ENCODE assay signal across 13 cellular contexts in the genomic region with DNA sequence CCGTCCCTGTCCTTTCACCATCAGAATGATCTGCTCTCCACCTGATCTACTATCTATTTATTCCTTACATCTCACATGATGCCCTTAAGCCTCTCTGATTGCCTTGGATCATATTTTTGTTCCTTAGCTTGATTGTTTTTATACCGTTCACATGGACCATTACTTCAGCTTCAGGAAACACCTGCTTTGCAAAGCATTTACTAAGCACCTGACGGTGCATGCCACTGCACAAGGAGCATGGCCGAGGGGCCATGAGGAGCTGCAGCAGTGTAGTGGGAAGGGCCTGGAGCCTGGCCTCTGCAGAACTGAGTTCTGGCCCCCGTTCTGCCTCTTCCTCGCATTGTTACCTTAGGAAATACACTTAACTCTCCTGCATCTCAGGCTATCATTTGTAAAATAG.
DNase-seq lines count a peak whose midpoint lies in the region; ATAC-seq and TF ChIP-seq lines count a peak whose summit lies in the region.
"Had no signal": no experiment of that assay in that cellular context is flagged by ENCODE, and none has a peak within 500 bp of the region (broad histone marks: within the 10 kb centered on the region; RNA-seq: fewer than 3 reads in every experiment).

No MANE protein-coding gene starts in this region.

- TF ChIP-seq CTCF in DOHH2 (IDR thresholded peaks at IDR 0.05; ENCODE audit: low read depth, low read length, poor library complexity, severe bottlenecking) = no peak
- TF ChIP-seq CTCF in OCI-LY1 (IDR thresholded peaks at IDR 0.05; ENCODE audit: low read length) = no peak

- H3K18ac ChIP-seq in mesenchymal stem cell (ENCODE audit: low read depth in 1 of 2, low read length in 2 of 2) = no peak overlapping the region

- H2AK5ac ChIP-seq in mesenchymal stem cell (ENCODE audit: low read length, severe bottlenecking) = no peak overlapping the region

- no peaks in the 10 kb centered on the region for H3K79me1 ChIP-seq in mesenchymal stem cell (replicated peaks; ENCODE audit: low read length, poor library complexity, severe bottlenecking)

- H3K23ac ChIP-seq in mesenchymal stem cell (ENCODE audit: low read length in 2 of 2) = no peak overlapping the region

- H3K79me2 ChIP-seq in DOHH2 (ENCODE audit: control insufficient read depth, low read length) (no peaks in the 10 kb centered on the region), OCI-LY1 (ENCODE audit: insufficient read depth, low read length) (no peaks in the 10 kb centered on the region)

- H3K9ac ChIP-seq in OCI-LY1 (ENCODE audit: low read length) (no peak overlapping the region), mesenchymal stem cell (ENCODE audit: low read length) (no peak overlapping the region)

- 88% methylated on average over 4 of the region's 6 CpGs for WGBS in mesenchymal stem cell

- H2BK5ac ChIP-seq in mesenchymal stem cell (ENCODE audit: low read depth, low read length, poor library complexity, severe bottlenecking) = no peak overlapping the region

- DNase-seq in left kidney (ENCODE audit: low read depth, low spot score) (peak; percentile 65), mesenchymal stem cell (no peak)
- no peak for DNase-seq in stimulated activated CD4-positive, alpha-beta T cell treated with anti-CD3 and anti-CD28 coated beads, Interleukin-12 subunit alpha, Interleukin-12 subunit beta, amount 100 ng/mL, for 4 hours
- DNase-seq: HFFc6, KBM-7, NCI-H1092 treated with DMSO at 0.1 percent for 48 hours, NCI-H1930, NCI-H524 treated with DMSO at 0.1 percent for 48 hours, PC-9 had no signal

- H3K9me3 ChIP-seq in DOHH2 (ENCODE audit: control insufficient read depth, insufficient read depth, low read length) (peaks cover 4% of the 10 kb centered on the region; the same call in 1 of the 2 replicates), OCI-LY1 (ENCODE audit: low read length) (peaks cover 6% of the 10 kb centered on the region), mesenchymal stem cell (ENCODE audit: control insufficient read depth, low read length) (peaks cover 12% of the 10 kb centered on the region)

- H2BK12ac ChIP-seq in mesenchymal stem cell (ENCODE audit: low read length in 2 of 2) = no peak overlapping the region

- no peak overlapping the region for H2BK120ac ChIP-seq in mesenchymal stem cell (ENCODE audit: low read depth, low read length)

- no peak overlapping the region for H2AFZ ChIP-seq in OCI-LY1 (ENCODE audit: low read length)
- H2AFZ ChIP-seq in mesenchymal stem cell (ENCODE audit: low read depth, low read length) = no peak overlapping the region
- H2AFZ ChIP-seq: PC-9 had no signal

- no peaks in the 10 kb centered on the region for H3K27me3 ChIP-seq in DOHH2 (ENCODE audit: control insufficient read depth, low read length)
- no peaks in the 10 kb centered on the region; the same call in 1 of the 2 replicates for H3K27me3 ChIP-seq in OCI-LY1 (ENCODE audit: insufficient read depth, low read length)
- H3K27me3 ChIP-seq in mesenchymal stem cell (ENCODE audit: control insufficient read depth in 1 of 2, insufficient read depth in 1 of 2, low read length in 2 of 2) = no peaks in the 10 kb centered on the region

- no peak overlapping the region for H2BK15ac ChIP-seq in mesenchymal stem cell (ENCODE audit: low read depth, poor library complexity, severe bottlenecking)

- H4K20me1 ChIP-seq in DOHH2 (ENCODE audit: control insufficient read depth, insufficient read depth, low read depth, low read length) (no peaks in the 10 kb centered on the region), OCI-LY1 (ENCODE audit: insufficient read depth, low read length) (no peaks in the 10 kb centered on the region)

- H3K4me3 ChIP-seq in DOHH2 (ENCODE audit: low read length) (peak overlapping the region; percentile 24), OCI-LY1 (ENCODE audit: low read depth, low read length, poor library complexity, severe bottlenecking) (no peak overlapping the region), mesenchymal stem cell (ENCODE audit: insufficient read depth in 1 of 2, low read depth in 1 of 2, low read length in 2 of 2) (no peak overlapping the region)
- H3K4me3 ChIP-seq: PC-9 had no signal

- no peaks in the 10 kb centered on the region; the same call in 1 of the 2 replicates for H3F3A ChIP-seq in DOHH2 (ENCODE audit: control insufficient read depth, insufficient read depth)
- no peaks in the 10 kb centered on the region for H3F3A ChIP-seq in OCI-LY1 (ENCODE audit: insufficient read depth, low read length)

- H3K36me3 ChIP-seq in DOHH2 (ENCODE audit: control insufficient read depth, low read length) = no peaks in the 10 kb centered on the region
- H3K36me3 ChIP-seq in OCI-LY1 (ENCODE audit: insufficient read depth, low read length) = no peaks in the 10 kb centered on the region; the same call in 1 of the 2 replicates
- no peaks in the 10 kb centered on the region for H3K36me3 ChIP-seq in mesenchymal stem cell (ENCODE audit: control insufficient read depth in 1 of 2, insufficient read depth in 2 of 2, low read depth in 1 of 2, low read length in 2 of 2)

- H3K4me1 ChIP-seq in DOHH2 (ENCODE audit: control insufficient read depth, low read length) (peaks cover 74% of the 10 kb centered on the region), OCI-LY1 (ENCODE audit: insufficient read depth, low read length, severe bottlenecking) (peaks cover 16% of the 10 kb centered on the region), mesenchymal stem cell (ENCODE audit: control insufficient read depth, insufficient read depth, low read depth, low read length) (peaks cover 20% of the 10 kb centered on the region)

- H3K14ac ChIP-seq in mesenchymal stem cell (ENCODE audit: low read length in 2 of 2) = no peak overlapping the region

- H4K8ac ChIP-seq in mesenchymal stem cell (ENCODE audit: low read length) = no peak overlapping the region

- H3K4me2 ChIP-seq in DOHH2 (ENCODE audit: low read length) (peak overlapping the region; percentile 54), OCI-LY1 (ENCODE audit: low read length) (peak overlapping the region; percentile 8; the same call in 1 of the 2 replicates), mesenchymal stem cell (ENCODE audit: low read length, poor library complexity, severe bottlenecking) (no peak overlapping the region)
- H3K4me2 ChIP-seq: PC-9 had no signal

- peak overlapping the region; percentile 80 for H3K27ac ChIP-seq in DOHH2 (ENCODE audit: low read depth, low read length)
- H3K27ac ChIP-seq in OCI-LY1 (ENCODE audit: low read depth, low read length, poor library complexity, severe bottlenecking) = no peak overlapping the region
- H3K27ac ChIP-seq in temporal lobe (ENCODE audit: low read depth, low read length) = peak overlapping the region; percentile 55
- no peak overlapping the region for H3K27ac ChIP-seq in mesenchymal stem cell (ENCODE audit: low read length, poor library complexity, severe bottlenecking)
- H3K27ac ChIP-seq: PC-9 had no signal

- no peaks in the 10 kb centered on the region for H3K9me2 ChIP-seq in DOHH2 (replicated peaks; ENCODE audit: control insufficient read depth, low read length)
- H3K9me2 ChIP-seq in OCI-LY1 (ENCODE audit: low read depth, low read length) = no peaks in the 10 kb centered on the region

- ATAC-seq in HG02870 (IDR thresholded peaks at IDR 0.05; ENCODE audit: unreplicated experiment) = no peak

- no peak overlapping the region for H3K4ac ChIP-seq in mesenchymal stem cell (ENCODE audit: low read depth in 1 of 2, low read length in 2 of 2)

- no peak overlapping the region for H4K91ac ChIP-seq in mesenchymal stem cell (ENCODE audit: low read length)

Comparison
In these comparisons a context has a peak if more than half of its experiments do, and no peak if none do; other contexts are left out.
1. H3K27ac ChIP-seq: peak in DOHH2 (single experiment) and temporal lobe (single experiment); none in OCI-LY1 (single experiment) and mesenchymal stem cell (single experiment).